ENCODE assay signal across 8 cellular contexts in the genomic region with DNA sequence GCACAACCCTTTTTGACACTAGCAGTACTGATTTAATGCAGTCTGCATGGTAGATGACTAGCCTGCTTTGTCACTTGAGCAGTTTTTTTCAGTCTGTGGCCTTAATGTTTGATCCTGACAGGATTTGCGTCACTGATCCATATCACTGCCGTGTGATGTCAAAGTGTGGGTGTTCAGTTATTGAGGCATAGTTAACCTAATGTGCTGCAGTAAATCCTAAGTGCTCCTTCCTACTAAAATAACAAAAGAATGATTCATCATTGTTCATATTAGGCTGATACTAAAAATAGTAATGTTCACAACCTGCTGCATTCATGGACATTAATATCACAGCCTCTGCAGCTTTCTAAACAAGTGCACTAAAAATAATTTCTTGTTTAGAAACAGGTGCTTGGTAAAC.
DNase-seq lines count a peak whose midpoint lies in the region; ATAC-seq and TF ChIP-seq lines count a peak whose summit lies in the region.

No MANE protein-coding gene starts in this region.

- peaks cover 7% of the 10 kb centered on the region; the same call in 1 of the 2 replicates for H3K4me1 ChIP-seq in HEK293 (ENCODE audit: control insufficient read depth, insufficient read depth, low read length)
- H3K4me1 ChIP-seq in ascending aorta, result peaks cover 13 to 28% of the 10 kb centered on the region in 2 donors
- H3K4me1 ChIP-seq in right atrium auricular region, result peaks cover 0 to 42% of the 10 kb centered on the region in 2 donors

- POLR2A ChIA-PET in HEK293 (lab: Yijun Ruan, JAX), result no interaction called here

- H3K36me3 ChIP-seq in HEK293 (ENCODE audit: control insufficient read depth in 2 of 2, insufficient read depth in 1 of 2, low read length in 2 of 2) (no peaks in the 10 kb centered on the region), ascending aorta (no peaks in the 10 kb centered on the region), right atrium auricular region (no peaks in the 10 kb centered on the region)

- TF ChIP-seq CTCF in HEK293 (tag by site-specific recombination; IDR thresholded peaks at IDR 0.05), result no peak
- TF ChIP-seq CTCF in ascending aorta (IDR thresholded peaks at IDR 0.05), result no peak
- no peak for TF ChIP-seq CTCF in right atrium auricular region (IDR thresholded peaks at IDR 0.05)

- intact Hi-C loops in ascending aorta (cut with DNase I), result loop anchor here (10.0 kb wide), 1 partner anchor 283 kb away; no protein-coding TSS in a partner anchor

- H3K9me3 ChIP-seq in HEK293 (ENCODE audit: control insufficient read depth, insufficient read depth, low read depth, low read length) (no peaks in the 10 kb centered on the region), ascending aorta (no peaks in the 10 kb centered on the region), right atrium auricular region (no peaks in the 10 kb centered on the region)

- H3K27me3 ChIP-seq in ascending aorta, result no peaks in the 10 kb centered on the region
- H3K27me3 ChIP-seq in right atrium auricular region, result no peaks in the 10 kb centered on the region

- peak in 1 of 2 donors; percentile 73 for DNase-seq in ascending aorta (ENCODE audit: low spot score in 2 of 2)
- no peak for DNase-seq in right atrium auricular region (ENCODE audit: low spot score)
- peak; percentile 58 for DNase-seq in stromal cell of bone marrow (ENCODE audit: low read depth)
- DNase-seq in activated CD8-positive, alpha-beta memory T cell treated with anti-CD3 and anti-CD28 coated beads, Interleukin-2, amount 50 U/mL, for 48 hours, result no peak
- no peak for DNase-seq in middle frontal gyrus (ENCODE audit: extremely low spot score, low spot score)

- H3K27ac ChIP-seq in HEK293 (ENCODE audit: extremely low read depth, low read depth, low read length) (no peak overlapping the region), ascending aorta (peak overlapping the region; percentile 63 to 65), right atrium auricular region (peak overlapping the region; percentile 58 to 76)

- H3K4me3 ChIP-seq in HEK293 (ENCODE audit: low read depth, low read length) (no peak overlapping the region), ascending aorta (peak overlapping the region in 1 of 2 donors; percentile 5), right atrium auricular region (no peak overlapping the region)

- ATAC-seq in GM19452 (IDR thresholded peaks at IDR 0.05; ENCODE audit: unreplicated experiment) (no peak), HG03095 (IDR thresholded peaks at IDR 0.05; ENCODE audit: unreplicated experiment) (no peak)

- CTCF ChIA-PET in HEK293 (lab: Yijun Ruan, JAX), result no interaction called here

TF ChIP-seq in HEK293, 187 proteins besides CTCF, POLR2A, EP300 and RAD21 (continues in another document):
- TF ChIP-seq ZNF10 (tag by site-specific recombination; IDR thresholded peaks at IDR 0.05), result peak; percentile 41; the same call in 1 of the 2 replicates
- TF ChIP-seq RBAK (tag by site-specific recombination; IDR thresholded peaks at IDR 0.05), result no peak
- TF ChIP-seq ZNF16 (tag by site-specific recombination; IDR thresholded peaks at IDR 0.05; ENCODE audit: low read depth), result no peak
- TF ChIP-seq, protein P1, sequence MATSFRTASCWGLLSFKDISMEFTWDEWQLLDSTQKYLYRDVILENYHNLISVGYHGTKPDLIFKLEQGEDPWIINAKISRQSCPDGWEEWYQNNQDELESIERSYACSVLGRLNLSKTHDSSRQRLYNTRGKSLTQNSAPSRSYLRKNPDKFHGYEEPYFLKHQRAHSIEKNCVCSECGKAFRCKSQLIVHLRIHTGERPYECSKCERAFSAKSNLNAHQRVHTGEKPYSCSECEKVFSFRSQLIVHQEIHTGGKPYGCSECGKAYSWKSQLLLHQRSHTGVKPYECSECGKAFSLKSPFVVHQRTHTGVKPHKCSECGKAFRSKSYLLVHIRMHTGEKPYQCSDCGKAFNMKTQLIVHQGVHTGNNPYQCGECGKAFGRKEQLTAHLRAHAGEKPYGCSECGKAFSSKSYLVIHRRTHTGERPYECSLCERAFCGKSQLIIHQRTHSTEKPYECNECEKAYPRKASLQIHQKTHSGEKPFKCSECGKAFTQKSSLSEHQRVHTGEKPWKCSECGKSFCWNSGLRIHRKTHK (tag by site-specific recombination; IDR thresholded peaks at IDR 0.05), result no peak
- no peak for TF ChIP-seq ZNF311 (tag by site-specific recombination; IDR thresholded peaks at IDR 0.05; ENCODE audit: borderline replicate concordance)
- TF ChIP-seq, protein P2, sequence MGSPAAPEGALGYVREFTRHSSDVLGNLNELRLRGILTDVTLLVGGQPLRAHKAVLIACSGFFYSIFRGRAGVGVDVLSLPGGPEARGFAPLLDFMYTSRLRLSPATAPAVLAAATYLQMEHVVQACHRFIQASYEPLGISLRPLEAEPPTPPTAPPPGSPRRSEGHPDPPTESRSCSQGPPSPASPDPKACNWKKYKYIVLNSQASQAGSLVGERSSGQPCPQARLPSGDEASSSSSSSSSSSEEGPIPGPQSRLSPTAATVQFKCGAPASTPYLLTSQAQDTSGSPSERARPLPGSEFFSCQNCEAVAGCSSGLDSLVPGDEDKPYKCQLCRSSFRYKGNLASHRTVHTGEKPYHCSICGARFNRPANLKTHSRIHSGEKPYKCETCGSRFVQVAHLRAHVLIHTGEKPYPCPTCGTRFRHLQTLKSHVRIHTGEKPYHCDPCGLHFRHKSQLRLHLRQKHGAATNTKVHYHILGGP (tag by site-specific recombination; IDR thresholded peaks at IDR 0.05), result no peak
- no peak for TF ChIP-seq ZNF140 (tag by site-specific recombination; IDR thresholded peaks at IDR 0.05)
- TF ChIP-seq KLF7 (tag by site-specific recombination; IDR thresholded peaks at IDR 0.05; ENCODE audit: borderline replicate concordance), result no peak
- no peak for TF ChIP-seq ZNF776 (tag by site-specific recombination; IDR thresholded peaks at IDR 0.05; ENCODE audit: borderline replicate concordance)
- 0 out of 2 replicates have a peak, but pooled peaks have one; percentile 25 for TF ChIP-seq ZBTB1 (tag by site-specific recombination; IDR thresholded peaks at IDR 0.05)
- TF ChIP-seq ZNF664 (tag by site-specific recombination; IDR thresholded peaks at IDR 0.05), result peak; percentile 88; the same call in 1 of the 2 replicates
- TF ChIP-seq ZNF658 (tag by site-specific recombination; IDR thresholded peaks at IDR 0.05), result no peak
- TF ChIP-seq, protein P3, sequence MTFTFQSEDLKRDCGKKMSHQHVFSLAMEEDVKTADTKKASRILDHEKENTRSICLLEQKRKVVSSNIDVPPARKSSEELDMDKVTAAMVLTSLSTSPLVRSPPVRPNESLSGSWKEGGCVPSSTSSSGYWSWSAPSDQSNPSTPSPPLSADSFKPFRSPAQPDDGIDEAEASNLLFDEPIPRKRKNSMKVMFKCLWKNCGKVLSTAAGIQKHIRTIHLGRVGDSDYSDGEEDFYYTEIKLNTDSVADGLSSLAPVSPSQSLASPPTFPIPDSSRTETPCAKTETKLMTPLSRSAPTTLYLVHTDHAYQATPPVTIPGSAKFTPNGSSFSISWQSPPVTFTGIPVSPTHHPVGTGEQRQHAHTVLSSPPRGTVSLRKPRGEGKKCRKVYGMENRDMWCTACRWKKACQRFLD (tag by site-specific recombination; IDR thresholded peaks at IDR 0.05), result no peak
- no peak for TF ChIP-seq ZNF354C (tag by site-specific recombination; IDR thresholded peaks at IDR 0.05; ENCODE audit: borderline replicate concordance, low read depth)
- TF ChIP-seq ZNF274 (IDR thresholded peaks at IDR 0.05; ENCODE audit: low read length), result no peak
- TF ChIP-seq ZNF274 (tag by site-specific recombination; IDR thresholded peaks at IDR 0.05; ENCODE audit: borderline replicate concordance), result no peak
- TF ChIP-seq ZNF174 (tag by site-specific recombination; IDR thresholded peaks at IDR 0.05), result no peak
- TF ChIP-seq ZNF146 (tag by site-specific recombination; IDR thresholded peaks at IDR 0.05), result 0 out of 2 replicates have a peak, but pooled peaks have one; percentile 9
- no peak for TF ChIP-seq ZNF433 (tag by site-specific recombination; IDR thresholded peaks at IDR 0.05; ENCODE audit: low read depth)
- peak; percentile 87 for TF ChIP-seq ZFHX2 (tag by site-specific recombination; conservative IDR thresholded peaks at IDR 0.05)
- TF ChIP-seq, protein P4, sequence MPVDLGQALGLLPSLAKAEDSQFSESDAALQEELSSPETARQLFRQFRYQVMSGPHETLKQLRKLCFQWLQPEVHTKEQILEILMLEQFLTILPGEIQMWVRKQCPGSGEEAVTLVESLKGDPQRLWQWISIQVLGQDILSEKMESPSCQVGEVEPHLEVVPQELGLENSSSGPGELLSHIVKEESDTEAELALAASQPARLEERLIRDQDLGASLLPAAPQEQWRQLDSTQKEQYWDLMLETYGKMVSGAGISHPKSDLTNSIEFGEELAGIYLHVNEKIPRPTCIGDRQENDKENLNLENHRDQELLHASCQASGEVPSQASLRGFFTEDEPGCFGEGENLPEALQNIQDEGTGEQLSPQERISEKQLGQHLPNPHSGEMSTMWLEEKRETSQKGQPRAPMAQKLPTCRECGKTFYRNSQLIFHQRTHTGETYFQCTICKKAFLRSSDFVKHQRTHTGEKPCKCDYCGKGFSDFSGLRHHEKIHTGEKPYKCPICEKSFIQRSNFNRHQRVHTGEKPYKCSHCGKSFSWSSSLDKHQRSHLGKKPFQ (tag by site-specific recombination; IDR thresholded peaks at IDR 0.05), result no peak
- no peak for TF ChIP-seq ZNF585B (tag by site-specific recombination; IDR thresholded peaks at IDR 0.05)
- TF ChIP-seq ZNF626 (tag by site-specific recombination; IDR thresholded peaks at IDR 0.05), result no peak
- TF ChIP-seq, protein P5, sequence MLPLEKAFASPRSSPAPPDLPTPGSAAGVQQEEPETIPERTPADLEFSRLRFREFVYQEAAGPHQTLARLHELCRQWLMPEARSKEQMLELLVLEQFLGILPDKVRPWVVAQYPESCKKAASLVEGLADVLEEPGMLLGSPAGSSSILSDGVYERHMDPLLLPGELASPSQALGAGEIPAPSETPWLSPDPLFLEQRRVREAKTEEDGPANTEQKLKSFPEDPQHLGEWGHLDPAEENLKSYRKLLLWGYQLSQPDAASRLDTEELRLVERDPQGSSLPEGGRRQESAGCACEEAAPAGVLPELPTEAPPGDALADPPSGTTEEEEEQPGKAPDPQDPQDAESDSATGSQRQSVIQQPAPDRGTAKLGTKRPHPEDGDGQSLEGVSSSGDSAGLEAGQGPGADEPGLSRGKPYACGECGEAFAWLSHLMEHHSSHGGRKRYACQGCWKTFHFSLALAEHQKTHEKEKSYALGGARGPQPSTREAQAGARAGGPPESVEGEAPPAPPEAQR (tag by site-specific recombination; IDR thresholded peaks at IDR 0.05), result no peak
- no peak for TF ChIP-seq ZNF292 (tag by site-specific recombination; IDR thresholded peaks at IDR 0.05; ENCODE audit: borderline replicate concordance, low read depth)
- no peak for TF ChIP-seq ZNF670 (tag by site-specific recombination; IDR thresholded peaks at IDR 0.05; ENCODE audit: low read depth)
- peak; percentile 92 for TF ChIP-seq SP7 (tag by site-specific recombination; IDR thresholded peaks at IDR 0.05)
- no peak for TF ChIP-seq ZBTB48 (tag by site-specific recombination; IDR thresholded peaks at IDR 0.05)
